Comparison of ENCODE assay signal across 24 cellular contexts in genomic region chr11:8818421-8818820, GRCh38.
DNase-seq lines count a peak whose midpoint lies in the region; TF ChIP-seq lines count a peak whose summit lies in the region.
"Had no signal": no experiment of that assay in that cellular context is flagged by ENCODE, and none has a peak within 500 bp of the region (broad histone marks: within the 10 kb centered on the region; RNA-seq: fewer than 3 reads in every experiment).

No MANE protein-coding gene starts in this region.

- H3K27ac ChIP-seq in WERI-Rb-1 (peak overlapping the region; percentile 44), smooth muscle cell (ENCODE audit: low read depth) (peak overlapping the region; percentile 0)
- H3K27ac ChIP-seq: 22Rv1; A549; BLaER1 treated with 17β-estradiol and CSF1 and Interleukin-3, amounts not matched to agents 10 nM and 100 nM; C4-2B had no signal

- peaks cover 9% of the 10 kb centered on the region for H4K20me1 ChIP-seq in smooth muscle cell (ENCODE audit: low read depth)
- H4K20me1 ChIP-seq: BLaER1 treated with 17β-estradiol and CSF1 and Interleukin-3, amounts not matched to agents 10 nM and 100 nM had no signal

- TF ChIP-seq CTCF in WERI-Rb-1 (IDR thresholded peaks at IDR 0.05; ENCODE audit: low read depth, low read length) (no peak), glutamatergic neuron (IDR thresholded peaks at IDR 0.05; ENCODE audit: partially characterized antibody, unreplicated experiment) (no peak), progenitor cell of endocrine pancreas (IDR thresholded peaks at IDR 0.05; ENCODE audit: unreplicated experiment) (no peak), smooth muscle cell (IDR thresholded peaks at IDR 0.05; ENCODE audit: borderline replicate concordance, insufficient read depth, poor library complexity, severe bottlenecking) (no peak)

- WGBS in smooth muscle cell (ENCODE audit: low lambda C conversion rate): 90% methylated on average over 2 of the region's 2 CpGs

- peaks cover 14% of the 10 kb centered on the region for H3K4me1 Mint-ChIP-seq in glutamatergic neuron (ENCODE audit: low read depth, unreplicated experiment)
- H3K4me1 Mint-ChIP-seq in progenitor cell of endocrine pancreas (ENCODE audit: low read depth): no peaks in the 10 kb centered on the region
- H3K4me1 Mint-ChIP-seq: B cell had no signal

- H3K9me3 Mint-ChIP-seq in glutamatergic neuron (ENCODE audit: unreplicated experiment) (peaks cover 6% of the 10 kb centered on the region), progenitor cell of endocrine pancreas (ENCODE audit: low read depth) (no peaks in the 10 kb centered on the region)
- H3K9me3 Mint-ChIP-seq: CD4-positive, alpha-beta T cell; CD8-positive, alpha-beta T cell had no signal

- H3K27me3 Mint-ChIP-seq in glutamatergic neuron (ENCODE audit: unreplicated experiment) (peaks cover 5% of the 10 kb centered on the region), progenitor cell of endocrine pancreas (no peaks in the 10 kb centered on the region)
- H3K27me3 Mint-ChIP-seq: B cell had no signal

- H3K4me3 ChIP-seq in WERI-Rb-1 (ENCODE audit: low read depth, low read length): no peak overlapping the region
- no peak overlapping the region for H3K4me3 ChIP-seq in smooth muscle cell
- H3K4me3 ChIP-seq: A549; BLaER1 treated with 17β-estradiol and CSF1 and Interleukin-3, amounts not matched to agents 10 nM and 100 nM; GM12878 had no signal

- H3K4me2 ChIP-seq in smooth muscle cell: no peak overlapping the region
- H3K4me2 ChIP-seq: A549; BLaER1 treated with 17β-estradiol and CSF1 and Interleukin-3, amounts not matched to agents 10 nM and 100 nM had no signal

- peak overlapping the region; percentile 89 for H3K27ac Mint-ChIP-seq in glutamatergic neuron (ENCODE audit: unreplicated experiment)
- H3K27ac Mint-ChIP-seq in progenitor cell of endocrine pancreas: peak overlapping the region; percentile 80
- H3K27ac Mint-ChIP-seq: B cell; CD4-positive, alpha-beta T cell; CD8-positive, alpha-beta T cell had no signal

- peaks cover 84% of the 10 kb centered on the region for H3K79me2 ChIP-seq in smooth muscle cell (ENCODE audit: low read depth)

- H3K36me3 ChIP-seq in WERI-Rb-1: no peaks in the 10 kb centered on the region
- no peaks in the 10 kb centered on the region for H3K36me3 ChIP-seq in smooth muscle cell (ENCODE audit: low read depth)
- H3K36me3 ChIP-seq: BLaER1 treated with 17β-estradiol and CSF1 and Interleukin-3, amounts not matched to agents 10 nM and 100 nM had no signal

- H3K4me3 Mint-ChIP-seq in glutamatergic neuron (ENCODE audit: unreplicated experiment) (no peak overlapping the region), progenitor cell of endocrine pancreas (ENCODE audit: low read depth) (no peak overlapping the region)
- H3K4me3 Mint-ChIP-seq: B cell; CD4-positive, alpha-beta T cell; CD8-positive, alpha-beta T cell had no signal

- no peaks in the 10 kb centered on the region for H3K27me3 ChIP-seq in WERI-Rb-1 (ENCODE audit: insufficient read depth, low read depth, severe bottlenecking)
- H3K27me3 ChIP-seq in smooth muscle cell (ENCODE audit: low read depth): no peaks in the 10 kb centered on the region
- H3K27me3 ChIP-seq: BLaER1 treated with 17β-estradiol and CSF1 and Interleukin-3, amounts not matched to agents 10 nM and 100 nM had no signal

- DNase-seq in WERI-Rb-1 (no peak), glutamatergic neuron (no peak), progenitor cell of endocrine pancreas (ENCODE audit: low spot score, unreplicated experiment) (no peak), smooth muscle cell (lab: John Stamatoyannopoulos, UW; ENCODE audit: unreplicated experiment) (no peak), HCEC 1CT (no peak), RPMI8226 (no peak), COLO829 (ENCODE audit: low spot score) (no peak), HPDE6-E6E7 (ENCODE audit: extremely low spot score) (no peak)
- DNase-seq: CD4-positive, alpha-beta T cell; CD8-positive, alpha-beta T cell; COR-L47; DMS 273 treated with DMSO at 0.1 percent for 48 hours; DMS153; DMS53; DMS79; DND-41; EL; GDM1 had no signal

- peaks cover 30% of the 10 kb centered on the region for H3F3A ChIP-seq in smooth muscle cell (ENCODE audit: low read depth)

- H2AFZ ChIP-seq in smooth muscle cell (ENCODE audit: low read depth): no peak overlapping the region

- H3K4me1 ChIP-seq in smooth muscle cell (ENCODE audit: low read depth): peaks cover 21% of the 10 kb centered on the region

- H3K9me3 ChIP-seq in WERI-Rb-1 (ENCODE audit: severe bottlenecking) (no peaks in the 10 kb centered on the region), smooth muscle cell (replicated peaks; ENCODE audit: low read depth) (no peaks in the 10 kb centered on the region)
- H3K9me3 ChIP-seq: A549; BLaER1 treated with 17β-estradiol and CSF1 and Interleukin-3, amounts not matched to agents 10 nM and 100 nM had no signal

- no peak overlapping the region for H3K9ac ChIP-seq in smooth muscle cell (ENCODE audit: low read depth)
- H3K9ac ChIP-seq: BLaER1 treated with 17β-estradiol and CSF1 and Interleukin-3, amounts not matched to agents 10 nM and 100 nM had no signal

- H3K36me3 Mint-ChIP-seq in glutamatergic neuron (ENCODE audit: unreplicated experiment) (peaks cover 5% of the 10 kb centered on the region), progenitor cell of endocrine pancreas (ENCODE audit: insufficient read depth) (no peaks in the 10 kb centered on the region)
- H3K36me3 Mint-ChIP-seq: CD8-positive, alpha-beta T cell had no signal
